8 cellular contexts compared by ENCODE assay signal in genomic region chr19:50358483-50359431, GRCh38.
DNase-seq lines count a peak whose midpoint lies in the region; ATAC-seq and TF ChIP-seq lines count a peak whose summit lies in the region.

No MANE protein-coding gene starts in this region.

- TF ChIP-seq CTCF in RWPE1 (conservative IDR thresholded peaks at IDR 0.05; ENCODE audit: low read depth), result no peak

- CTCF ChIA-PET in RWPE1 (lab: Yijun Ruan, JAX), result interaction anchor here (0.6 to 1.3 kb wide), 2 partner anchors 10 to 198 kb away, joined by 3 to 5 read pairs; no protein-coding TSS in a partner anchor

- POLR2A ChIA-PET in RWPE1 (lab: Yijun Ruan, JAX; ENCODE audit: low non-redundant PET), result no interaction called here

- ATAC-seq in GM19328 (IDR thresholded peaks at IDR 0.05; ENCODE audit: unreplicated experiment) (no peak), HG02884 (IDR thresholded peaks at IDR 0.05; ENCODE audit: unreplicated experiment) (no peak), GM19463 (IDR thresholded peaks at IDR 0.05; ENCODE audit: unreplicated experiment) (no peak)

- H3K36me3 Mint-ChIP-seq in activated naive CD8-positive, alpha-beta T cell, result no peaks in the 10 kb centered on the region

- H3K27ac Mint-ChIP-seq in activated naive CD8-positive, alpha-beta T cell, result peak overlapping the region; percentile 94

- no peaks in the 10 kb centered on the region for H3K9me3 Mint-ChIP-seq in activated naive CD8-positive, alpha-beta T cell (ENCODE audit: low read depth)

- H3K4me1 Mint-ChIP-seq in activated naive CD8-positive, alpha-beta T cell (ENCODE audit: low read depth), result peaks cover 57% of the 10 kb centered on the region

- H3K4me3 Mint-ChIP-seq in activated naive CD8-positive, alpha-beta T cell, result peak overlapping the region; percentile 90

- no peak overlapping the region for H3K27ac ChIP-seq in RWPE1

- DNase-seq in GM19238 (ENCODE audit: insufficient read length, low spot score), result peak; percentile 70
- DNase-seq in RWPE1 (ENCODE audit: low spot score), result peak; percentile 79
- DNase-seq in hepatic stellate cell (ENCODE audit: low spot score), result peak; percentile 92
- peak; percentile 72 to 74 for DNase-seq in stimulated activated CD4-positive, alpha-beta T cell treated with anti-CD3 and anti-CD28 coated beads, Interleukin-1b, Interleukin-23, amount 100 ng/mL, for 4 hours (ENCODE audit: low read depth in 2 of 2)

- H3K27me3 Mint-ChIP-seq in activated naive CD8-positive, alpha-beta T cell, result no peaks in the 10 kb centered on the region
